Comparison of ENCODE assay signal across 1 cellular context in the genomic region with DNA sequence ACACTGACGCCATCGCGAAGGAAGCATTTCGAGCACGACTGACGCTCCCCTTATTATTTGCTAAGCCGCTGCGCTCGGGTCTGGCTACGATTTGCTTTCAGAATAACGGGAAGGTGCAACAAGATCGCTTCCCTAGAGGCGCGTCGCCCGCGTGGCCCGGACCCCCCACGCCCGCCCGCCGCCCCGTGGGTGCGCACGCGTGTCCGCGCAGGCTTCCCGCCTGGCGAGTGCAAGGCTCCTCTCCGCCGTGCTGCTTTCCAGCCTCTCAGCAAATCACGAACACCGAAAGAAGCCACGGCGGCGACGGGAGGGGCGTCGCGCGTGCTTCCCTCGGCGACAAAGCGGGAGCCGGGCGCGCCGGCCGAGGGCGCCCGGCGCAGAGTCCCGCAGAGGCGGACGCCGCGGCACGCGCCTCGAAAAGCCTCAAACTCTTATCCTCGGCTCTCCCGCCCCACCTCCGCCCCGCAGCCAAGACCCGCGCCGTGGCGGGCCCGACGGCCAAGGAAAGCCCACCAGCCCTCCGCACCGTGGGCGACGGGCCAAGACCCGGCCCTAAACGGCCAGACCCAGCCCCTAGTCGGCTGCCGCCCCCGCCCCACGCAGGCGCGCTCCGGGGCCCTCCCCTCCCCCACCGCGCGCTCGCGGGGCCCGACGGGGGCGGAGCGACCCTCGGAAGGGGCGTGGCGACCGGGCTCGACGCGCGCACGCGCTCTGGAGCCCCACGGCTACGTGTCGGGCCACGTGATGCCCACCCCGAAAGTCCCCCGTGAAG.
TF ChIP-seq lines count a peak whose summit lies in the region.

No MANE protein-coding gene starts in this region.

TF ChIP-seq in HEK293, 187 proteins besides CTCF, POLR2A, EP300 and RAD21 (continued from another document and continues in another):
- TF ChIP-seq, protein P1, sequence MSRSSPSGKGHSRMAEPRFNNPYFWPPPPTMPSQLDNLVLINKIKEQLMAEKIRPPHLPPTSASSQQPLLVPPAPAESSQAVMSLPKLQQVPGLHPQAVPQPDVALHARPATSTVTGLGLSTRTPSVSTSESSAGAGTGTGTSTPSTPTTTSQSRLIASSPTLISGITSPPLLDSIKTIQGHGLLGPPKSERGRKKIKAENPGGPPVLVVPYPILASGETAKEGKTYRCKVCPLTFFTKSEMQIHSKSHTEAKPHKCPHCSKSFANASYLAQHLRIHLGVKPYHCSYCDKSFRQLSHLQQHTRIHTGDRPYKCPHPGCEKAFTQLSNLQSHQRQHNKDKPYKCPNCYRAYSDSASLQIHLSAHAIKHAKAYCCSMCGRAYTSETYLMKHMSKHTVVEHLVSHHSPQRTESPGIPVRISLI (tag by site-specific recombination; IDR thresholded peaks at IDR 0.05) = no peak
- no peak for TF ChIP-seq ZNF654 (tag by site-specific recombination; IDR thresholded peaks at IDR 0.05; ENCODE audit: low read depth)
- TF ChIP-seq, protein P2, sequence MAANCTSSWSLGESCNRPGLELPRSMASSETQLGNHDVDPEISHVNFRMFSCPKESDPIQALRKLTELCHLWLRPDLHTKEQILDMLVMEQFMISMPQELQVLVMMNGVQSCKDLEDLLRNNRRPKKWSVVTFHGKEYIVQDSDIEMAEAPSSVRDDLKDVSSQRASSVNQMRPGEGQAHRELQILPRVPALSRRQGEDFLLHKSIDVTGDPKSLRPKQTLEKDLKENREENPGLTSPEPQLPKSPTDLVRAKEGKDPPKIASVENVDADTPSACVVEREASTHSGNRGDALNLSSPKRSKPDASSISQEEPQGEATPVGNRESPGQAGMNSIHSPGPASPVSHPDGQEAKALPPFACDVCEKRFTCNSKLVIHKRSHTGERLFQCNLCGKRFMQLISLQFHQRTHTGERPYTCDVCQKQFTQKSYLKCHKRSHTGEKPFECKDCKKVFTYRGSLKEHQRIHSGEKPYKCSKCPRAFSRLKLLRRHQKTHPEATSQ (tag by site-specific recombination; IDR thresholded peaks at IDR 0.05) = no peak
- TF ChIP-seq ZNF548 (tag by site-specific recombination; IDR thresholded peaks at IDR 0.05) = no peak
- TF ChIP-seq HOXD13 (CRISPR knock-in tag; IDR thresholded peaks at IDR 0.05; ENCODE audit: borderline replicate concordance) = no peak
- TF ChIP-seq ZNF473 (tag by site-specific recombination; IDR thresholded peaks at IDR 0.05) = no peak
- no peak for TF ChIP-seq GFI1B (tag by site-specific recombination; IDR thresholded peaks at IDR 0.05)
- TF ChIP-seq, protein P3, sequence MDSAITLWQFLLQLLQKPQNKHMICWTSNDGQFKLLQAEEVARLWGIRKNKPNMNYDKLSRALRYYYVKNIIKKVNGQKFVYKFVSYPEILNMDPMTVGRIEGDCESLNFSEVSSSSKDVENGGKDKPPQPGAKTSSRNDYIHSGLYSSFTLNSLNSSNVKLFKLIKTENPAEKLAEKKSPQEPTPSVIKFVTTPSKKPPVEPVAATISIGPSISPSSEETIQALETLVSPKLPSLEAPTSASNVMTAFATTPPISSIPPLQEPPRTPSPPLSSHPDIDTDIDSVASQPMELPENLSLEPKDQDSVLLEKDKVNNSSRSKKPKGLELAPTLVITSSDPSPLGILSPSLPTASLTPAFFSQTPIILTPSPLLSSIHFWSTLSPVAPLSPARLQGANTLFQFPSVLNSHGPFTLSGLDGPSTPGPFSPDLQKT (IDR thresholded peaks at IDR 0.05; ENCODE audit: borderline replicate concordance, low read depth, low read length) = no peak
- TF ChIP-seq ZNF140 (tag by site-specific recombination; IDR thresholded peaks at IDR 0.05) = no peak
- no peak for TF ChIP-seq ZNF514 (tag by site-specific recombination; IDR thresholded peaks at IDR 0.05)
- no peak for TF ChIP-seq SCRT2 (tag by site-specific recombination; IDR thresholded peaks at IDR 0.05)
- 0 out of 2 replicates have a peak, but pooled peaks have one; percentile 27 for TF ChIP-seq MZF1 (tag by site-specific recombination; IDR thresholded peaks at IDR 0.05; ENCODE audit: borderline replicate concordance)
- TF ChIP-seq ZNF146 (tag by site-specific recombination; IDR thresholded peaks at IDR 0.05) = no peak
- no peak for TF ChIP-seq ZBTB17 (tag by site-specific recombination; IDR thresholded peaks at IDR 0.05)
- TF ChIP-seq HOXA7 (CRISPR knock-in tag; IDR thresholded peaks at IDR 0.05; ENCODE audit: borderline replicate concordance) = no peak
- no peak for TF ChIP-seq ZNF48 (tag by site-specific recombination; IDR thresholded peaks at IDR 0.05)
- TF ChIP-seq ZNF354C (tag by site-specific recombination; IDR thresholded peaks at IDR 0.05; ENCODE audit: borderline replicate concordance, low read depth) = no peak
- no peak for TF ChIP-seq ZNF623 (tag by site-specific recombination; IDR thresholded peaks at IDR 0.05)
- TF ChIP-seq ZNF521 (tag by site-specific recombination; IDR thresholded peaks at IDR 0.05) = no peak
- TF ChIP-seq ZNF560 (tag by site-specific recombination; IDR thresholded peaks at IDR 0.05; ENCODE audit: borderline replicate concordance) = no peak
- TF ChIP-seq, protein P4, sequence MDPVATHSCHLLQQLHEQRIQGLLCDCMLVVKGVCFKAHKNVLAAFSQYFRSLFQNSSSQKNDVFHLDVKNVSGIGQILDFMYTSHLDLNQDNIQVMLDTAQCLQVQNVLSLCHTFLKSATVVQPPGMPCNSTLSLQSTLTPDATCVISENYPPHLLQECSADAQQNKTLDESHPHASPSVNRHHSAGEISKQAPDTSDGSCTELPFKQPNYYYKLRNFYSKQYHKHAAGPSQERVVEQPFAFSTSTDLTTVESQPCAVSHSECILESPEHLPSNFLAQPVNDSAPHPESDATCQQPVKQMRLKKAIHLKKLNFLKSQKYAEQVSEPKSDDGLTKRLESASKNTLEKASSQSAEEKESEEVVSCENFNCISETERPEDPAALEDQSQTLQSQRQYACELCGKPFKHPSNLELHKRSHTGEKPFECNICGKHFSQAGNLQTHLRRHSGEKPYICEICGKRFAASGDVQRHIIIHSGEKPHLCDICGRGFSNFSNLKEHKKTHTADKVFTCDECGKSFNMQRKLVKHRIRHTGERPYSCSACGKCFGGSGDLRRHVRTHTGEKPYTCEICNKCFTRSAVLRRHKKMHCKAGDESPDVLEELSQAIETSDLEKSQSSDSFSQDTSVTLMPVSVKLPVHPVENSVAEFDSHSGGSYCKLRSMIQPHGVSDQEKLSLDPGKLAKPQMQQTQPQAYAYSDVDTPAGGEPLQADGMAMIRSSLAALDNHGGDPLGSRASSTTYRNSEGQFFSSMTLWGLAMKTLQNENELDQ (tag by site-specific recombination; IDR thresholded peaks at IDR 0.05; ENCODE audit: low read depth) = no peak
- TF ChIP-seq, protein P5, sequence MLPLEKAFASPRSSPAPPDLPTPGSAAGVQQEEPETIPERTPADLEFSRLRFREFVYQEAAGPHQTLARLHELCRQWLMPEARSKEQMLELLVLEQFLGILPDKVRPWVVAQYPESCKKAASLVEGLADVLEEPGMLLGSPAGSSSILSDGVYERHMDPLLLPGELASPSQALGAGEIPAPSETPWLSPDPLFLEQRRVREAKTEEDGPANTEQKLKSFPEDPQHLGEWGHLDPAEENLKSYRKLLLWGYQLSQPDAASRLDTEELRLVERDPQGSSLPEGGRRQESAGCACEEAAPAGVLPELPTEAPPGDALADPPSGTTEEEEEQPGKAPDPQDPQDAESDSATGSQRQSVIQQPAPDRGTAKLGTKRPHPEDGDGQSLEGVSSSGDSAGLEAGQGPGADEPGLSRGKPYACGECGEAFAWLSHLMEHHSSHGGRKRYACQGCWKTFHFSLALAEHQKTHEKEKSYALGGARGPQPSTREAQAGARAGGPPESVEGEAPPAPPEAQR (tag by site-specific recombination; IDR thresholded peaks at IDR 0.05) = no peak
- TF ChIP-seq ZNF658 (tag by site-specific recombination; IDR thresholded peaks at IDR 0.05) = no peak
- TF ChIP-seq ZNF239 (tag by site-specific recombination; IDR thresholded peaks at IDR 0.05) = no peak
- 0 out of 2 replicates have a peak, but pooled peaks have one; percentile 19 for TF ChIP-seq ZNF768 (tag by site-specific recombination; IDR thresholded peaks at IDR 0.05)
- TF ChIP-seq OVOL3 (tag by site-specific recombination; IDR thresholded peaks at IDR 0.05) = no peak
- TF ChIP-seq, protein P6, sequence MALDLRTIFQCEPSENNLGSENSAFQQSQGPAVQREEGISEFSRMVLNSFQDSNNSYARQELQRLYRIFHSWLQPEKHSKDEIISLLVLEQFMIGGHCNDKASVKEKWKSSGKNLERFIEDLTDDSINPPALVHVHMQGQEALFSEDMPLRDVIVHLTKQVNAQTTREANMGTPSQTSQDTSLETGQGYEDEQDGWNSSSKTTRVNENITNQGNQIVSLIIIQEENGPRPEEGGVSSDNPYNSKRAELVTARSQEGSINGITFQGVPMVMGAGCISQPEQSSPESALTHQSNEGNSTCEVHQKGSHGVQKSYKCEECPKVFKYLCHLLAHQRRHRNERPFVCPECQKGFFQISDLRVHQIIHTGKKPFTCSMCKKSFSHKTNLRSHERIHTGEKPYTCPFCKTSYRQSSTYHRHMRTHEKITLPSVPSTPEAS (tag by site-specific recombination; IDR thresholded peaks at IDR 0.05) = no peak
- peak; percentile 57; the same call in 1 of the 2 replicates for TF ChIP-seq ZNF335 (tag by site-specific recombination; conservative IDR thresholded peaks at IDR 0.05)
- TF ChIP-seq ZNF266 (tag by site-specific recombination; IDR thresholded peaks at IDR 0.05; ENCODE audit: low read depth) = no peak
- TF ChIP-seq SP3 (tag by site-specific recombination; IDR thresholded peaks at IDR 0.05) = peak; percentile 19; the same call in 1 of the 2 replicates
- TF ChIP-seq, protein P7, sequence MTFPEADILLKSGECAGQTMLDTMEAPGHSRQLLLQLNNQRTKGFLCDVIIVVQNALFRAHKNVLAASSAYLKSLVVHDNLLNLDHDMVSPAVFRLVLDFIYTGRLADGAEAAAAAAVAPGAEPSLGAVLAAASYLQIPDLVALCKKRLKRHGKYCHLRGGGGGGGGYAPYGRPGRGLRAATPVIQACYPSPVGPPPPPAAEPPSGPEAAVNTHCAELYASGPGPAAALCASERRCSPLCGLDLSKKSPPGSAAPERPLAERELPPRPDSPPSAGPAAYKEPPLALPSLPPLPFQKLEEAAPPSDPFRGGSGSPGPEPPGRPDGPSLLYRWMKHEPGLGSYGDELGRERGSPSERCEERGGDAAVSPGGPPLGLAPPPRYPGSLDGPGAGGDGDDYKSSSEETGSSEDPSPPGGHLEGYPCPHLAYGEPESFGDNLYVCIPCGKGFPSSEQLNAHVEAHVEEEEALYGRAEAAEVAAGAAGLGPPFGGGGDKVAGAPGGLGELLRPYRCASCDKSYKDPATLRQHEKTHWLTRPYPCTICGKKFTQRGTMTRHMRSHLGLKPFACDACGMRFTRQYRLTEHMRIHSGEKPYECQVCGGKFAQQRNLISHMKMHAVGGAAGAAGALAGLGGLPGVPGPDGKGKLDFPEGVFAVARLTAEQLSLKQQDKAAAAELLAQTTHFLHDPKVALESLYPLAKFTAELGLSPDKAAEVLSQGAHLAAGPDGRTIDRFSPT (tag by site-specific recombination; IDR thresholded peaks at IDR 0.05) = no peak
- TF ChIP-seq ZNF558 (tag by site-specific recombination; IDR thresholded peaks at IDR 0.05) = no peak
- no peak for TF ChIP-seq ZNF211 (tag by site-specific recombination; IDR thresholded peaks at IDR 0.05; ENCODE audit: low read depth)
- TF ChIP-seq, protein P8, sequence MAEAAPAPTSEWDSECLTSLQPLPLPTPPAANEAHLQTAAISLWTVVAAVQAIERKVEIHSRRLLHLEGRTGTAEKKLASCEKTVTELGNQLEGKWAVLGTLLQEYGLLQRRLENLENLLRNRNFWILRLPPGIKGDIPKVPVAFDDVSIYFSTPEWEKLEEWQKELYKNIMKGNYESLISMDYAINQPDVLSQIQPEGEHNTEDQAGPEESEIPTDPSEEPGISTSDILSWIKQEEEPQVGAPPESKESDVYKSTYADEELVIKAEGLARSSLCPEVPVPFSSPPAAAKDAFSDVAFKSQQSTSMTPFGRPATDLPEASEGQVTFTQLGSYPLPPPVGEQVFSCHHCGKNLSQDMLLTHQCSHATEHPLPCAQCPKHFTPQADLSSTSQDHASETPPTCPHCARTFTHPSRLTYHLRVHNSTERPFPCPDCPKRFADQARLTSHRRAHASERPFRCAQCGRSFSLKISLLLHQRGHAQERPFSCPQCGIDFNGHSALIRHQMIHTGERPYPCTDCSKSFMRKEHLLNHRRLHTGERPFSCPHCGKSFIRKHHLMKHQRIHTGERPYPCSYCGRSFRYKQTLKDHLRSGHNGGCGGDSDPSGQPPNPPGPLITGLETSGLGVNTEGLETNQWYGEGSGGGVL (tag by site-specific recombination; IDR thresholded peaks at IDR 0.05) = peak; percentile 58
- TF ChIP-seq ZNF133 (tag by site-specific recombination; IDR thresholded peaks at IDR 0.05) = no peak
- no peak for TF ChIP-seq ZNF670 (tag by site-specific recombination; IDR thresholded peaks at IDR 0.05; ENCODE audit: low read depth)
- TF ChIP-seq, protein P9, sequence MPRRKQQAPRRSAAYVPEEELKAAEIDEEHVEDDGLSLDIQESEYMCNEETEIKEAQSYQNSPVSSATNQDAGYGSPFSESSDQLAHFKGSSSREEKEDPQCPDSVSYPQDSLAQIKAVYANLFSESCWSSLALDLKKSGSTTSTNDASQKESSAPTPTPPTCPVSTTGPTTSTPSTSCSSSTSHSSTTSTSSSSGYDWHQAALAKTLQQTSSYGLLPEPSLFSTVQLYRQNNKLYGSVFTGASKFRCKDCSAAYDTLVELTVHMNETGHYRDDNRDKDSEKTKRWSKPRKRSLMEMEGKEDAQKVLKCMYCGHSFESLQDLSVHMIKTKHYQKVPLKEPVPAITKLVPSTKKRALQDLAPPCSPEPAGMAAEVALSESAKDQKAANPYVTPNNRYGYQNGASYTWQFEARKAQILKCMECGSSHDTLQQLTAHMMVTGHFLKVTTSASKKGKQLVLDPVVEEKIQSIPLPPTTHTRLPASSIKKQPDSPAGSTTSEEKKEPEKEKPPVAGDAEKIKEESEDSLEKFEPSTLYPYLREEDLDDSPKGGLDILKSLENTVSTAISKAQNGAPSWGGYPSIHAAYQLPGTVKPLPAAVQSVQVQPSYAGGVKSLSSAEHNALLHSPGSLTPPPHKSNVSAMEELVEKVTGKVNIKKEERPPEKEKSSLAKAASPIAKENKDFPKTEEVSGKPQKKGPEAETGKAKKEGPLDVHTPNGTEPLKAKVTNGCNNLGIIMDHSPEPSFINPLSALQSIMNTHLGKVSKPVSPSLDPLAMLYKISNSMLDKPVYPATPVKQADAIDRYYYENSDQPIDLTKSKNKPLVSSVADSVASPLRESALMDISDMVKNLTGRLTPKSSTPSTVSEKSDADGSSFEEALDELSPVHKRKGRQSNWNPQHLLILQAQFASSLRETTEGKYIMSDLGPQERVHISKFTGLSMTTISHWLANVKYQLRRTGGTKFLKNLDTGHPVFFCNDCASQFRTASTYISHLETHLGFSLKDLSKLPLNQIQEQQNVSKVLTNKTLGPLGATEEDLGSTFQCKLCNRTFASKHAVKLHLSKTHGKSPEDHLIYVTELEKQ (tag by site-specific recombination; IDR thresholded peaks at IDR 0.05; ENCODE audit: borderline replicate concordance) = no peak
- no peak for TF ChIP-seq ZNF366 (tag by site-specific recombination; conservative IDR thresholded peaks at IDR 0.05)
- peak; percentile 51 for TF ChIP-seq SP2 (tag by site-specific recombination; IDR thresholded peaks at IDR 0.05)
